ENCODE assay signal across 29 cellular contexts in the genomic region with DNA sequence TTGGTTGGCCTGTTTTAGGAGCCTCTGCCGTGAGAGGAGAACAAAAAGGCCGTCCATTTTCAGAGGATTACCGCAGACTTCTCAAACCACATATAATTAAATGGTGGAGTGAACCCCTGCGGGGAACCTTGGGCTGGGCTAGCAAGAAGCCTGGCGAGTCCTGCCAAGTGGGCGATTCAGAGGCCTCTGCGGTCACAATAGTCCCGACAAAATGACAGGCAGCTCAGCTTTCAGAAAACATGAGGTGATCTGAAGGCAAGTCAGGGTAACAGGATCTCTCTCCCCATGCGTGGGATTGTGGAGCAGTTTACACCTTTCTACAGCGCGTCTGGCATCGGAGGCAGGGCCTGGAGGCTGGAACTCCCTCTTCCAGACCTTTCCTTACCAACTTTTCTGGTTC.
"Had no signal": no experiment of that assay in that cellular context is flagged by ENCODE, and none has a peak within 500 bp of the region (broad histone marks: within the 10 kb centered on the region; RNA-seq: fewer than 3 reads in every experiment).

No MANE protein-coding gene starts in this region.

- H3K4me3 ChIP-seq: adrenal gland, breast epithelium, K562, SJSA1 had no signal

- H3K4me1 Mint-ChIP-seq: activated CD4-positive, alpha-beta memory T cell treated with anti-CD3 and anti-CD28 coated beads, Interleukin-2, amount 10 ng/mL, durations not matched to agents 7 days and 5 days; activated naive CD8-positive, alpha-beta T cell treated with anti-CD3 and anti-CD28 coated beads, Interleukin-2, amount 10 ng/mL, durations not matched to agents 7 days and 5 days; activated T-helper 17 cell treated with anti-CD3 and anti-CD28 coated beads, Interleukin-2, amount 50 U/mL, for 72 hours; T-cell had no signal

- H3K27me3 ChIP-seq: breast epithelium, SJSA1 had no signal

- H3K9me3 ChIP-seq: adrenal gland, breast epithelium had no signal

- H3K36me3 ChIP-seq: adrenal gland, breast epithelium, SJSA1 had no signal

- H3K36me3 Mint-ChIP-seq: activated naive CD8-positive, alpha-beta T cell treated with anti-CD3 and anti-CD28 coated beads, Interleukin-2, amount 10 ng/mL, durations not matched to agents 7 days and 5 days; T-cell had no signal

- ATAC-seq: activated T-helper 17 cell treated with anti-CD3 and anti-CD28 coated beads, Interleukin-2, amount 50 U/mL, for 72 hours; T-cell had no signal

- H3K9me3 Mint-ChIP-seq: activated B cell treated with CpG ODN at 0.5 μM for 24 hours; activated CD4-positive, alpha-beta memory T cell treated with anti-CD3 and anti-CD28 coated beads, Interleukin-2, amount 10 ng/mL, durations not matched to agents 7 days and 5 days; activated naive CD4-positive, alpha-beta T cell treated with anti-CD3 and anti-CD28 coated beads for 36 hours; activated naive CD8-positive, alpha-beta T cell treated with anti-CD3 and anti-CD28 coated beads, Interleukin-2, amount 10 ng/mL, durations not matched to agents 7 days and 5 days; activated T-helper 17 cell treated with anti-CD3 and anti-CD28 coated beads, Interleukin-2, amount 50 U/mL, for 72 hours had no signal

- H3K27ac ChIP-seq: adrenal gland, breast epithelium, SJSA1 had no signal

- H3K27me3 Mint-ChIP-seq: activated B cell treated with CpG ODN at 0.5 μM for 24 hours had no signal

- H3K4me3 Mint-ChIP-seq: activated B cell treated with CpG ODN at 0.5 μM for 24 hours; activated CD4-positive, alpha-beta memory T cell treated with anti-CD3 and anti-CD28 coated beads, Interleukin-2, amount 10 ng/mL, durations not matched to agents 7 days and 5 days; activated naive CD4-positive, alpha-beta T cell treated with anti-CD3 and anti-CD28 coated beads for 36 hours; activated naive CD8-positive, alpha-beta T cell treated with anti-CD3 and anti-CD28 coated beads, Interleukin-2, amount 10 ng/mL, durations not matched to agents 7 days and 5 days; activated T-helper 17 cell treated with anti-CD3 and anti-CD28 coated beads, Interleukin-2, amount 50 U/mL, for 72 hours; T-cell had no signal

- DNase-seq: activated B cell treated with CpG ODN at 0.5 μM for 24 hours; activated CD4-positive, alpha-beta memory T cell treated with anti-CD3 and anti-CD28 coated beads, Interleukin-2, amount 10 ng/mL, durations not matched to agents 7 days and 5 days; activated CD4-positive, alpha-beta T cell treated with anti-CD3 and anti-CD28 coated beads for 1 hour; activated CD4-positive, alpha-beta T cell treated with anti-CD3 and anti-CD28 coated beads, Interleukin-2, amount 50 U/mL, for 1 hour; activated gamma-delta T cell; activated naive CD4-positive, alpha-beta T cell treated with anti-CD3 and anti-CD28 coated beads for 36 hours; activated naive CD8-positive, alpha-beta T cell treated with anti-CD3 and anti-CD28 coated beads, Interleukin-2, amount 10 ng/mL, durations not matched to agents 7 days and 5 days; activated T-cell treated with anti-CD3 and anti-CD28 coated beads for 4 hours; activated T-cell treated with anti-CD3 and anti-CD28 coated beads, Interleukin-2, amount 50 U/mL, for 48 hours; adrenal gland; anterior cingulate cortex; caudate nucleus; Karpas-422; NCI-H1105 treated with DMSO at 0.1 percent for 48 hours; NCI-H1930; NCI-H345; NCI-H510A; NCI-H526 treated with DMSO at 0.1 percent for 48 hours; NK-92 treated with Interleukin-12 subunit alpha and Interleukin-12 subunit beta, amount 100 ng/mL, for 24 hours; SHP77; T-cell; T-helper 2 cell; T1000 had no signal

- H3K27ac Mint-ChIP-seq: activated B cell treated with CpG ODN at 0.5 μM for 24 hours; activated CD4-positive, alpha-beta memory T cell treated with anti-CD3 and anti-CD28 coated beads, Interleukin-2, amount 10 ng/mL, durations not matched to agents 7 days and 5 days; activated naive CD4-positive, alpha-beta T cell treated with anti-CD3 and anti-CD28 coated beads for 36 hours; activated naive CD8-positive, alpha-beta T cell treated with anti-CD3 and anti-CD28 coated beads, Interleukin-2, amount 10 ng/mL, durations not matched to agents 7 days and 5 days; activated T-helper 17 cell treated with anti-CD3 and anti-CD28 coated beads, Interleukin-2, amount 50 U/mL, for 72 hours; T-cell had no signal

- H3K4me1 ChIP-seq: adrenal gland had no signal

- FAIRE-seq: K562, RCC 7860, TTC549 had no signal
